In genomic region chr7:99392659-99393362, GRCh38 we compare ENCODE assay signal across 7 cellular contexts. TPM values are rescaled to one million over a fixed set of nuclear protein-coding genes. Genes with fewer than 3 reads are reported as not detected.
DNase-seq lines count a peak whose midpoint lies in the region; ATAC-seq, FAIRE-seq and TF ChIP-seq lines count a peak whose summit lies in the region.

No MANE protein-coding gene starts in this region.

- H3K4me3 ChIP-seq in H1 (ENCODE audit: extremely low read depth in 1 of 4, insufficient read depth in 2 of 4, low read depth in 3 of 4, low read length in 4 of 4) (peak overlapping the region; percentile 31 to 70 (median 62)), mucosa of rectum (ENCODE audit: low read length in 2 of 2) (peak overlapping the region; percentile 74 to 76)

- H3K56ac ChIP-seq in H1 (replicated peaks; ENCODE audit: insufficient read length, low read depth, low read length): peak overlapping the region; percentile 82

- H2BK12ac ChIP-seq in H1 (ENCODE audit: low read depth, low read length): 0 out of 2 replicates have a peak overlapping the region, but pooled peaks have one; percentile 27

- FAIRE-seq in H1 (lab: Jason Lieb, UNC): peak; percentile 24

- no peak overlapping the region for H2AK5ac ChIP-seq in H1 (ENCODE audit: low read depth, low read length)

- no peak overlapping the region for H3K23ac ChIP-seq in H1 (ENCODE audit: insufficient read length)

- H3K27me3 ChIP-seq in H1 (replicated peaks in 1 of 4; ENCODE audit: control insufficient read depth in 3 of 4, extremely low read depth in 1 of 4, insufficient read depth in 3 of 4, low read length in 3 of 4): no peaks in the 10 kb centered on the region
- H3K27me3 ChIP-seq in mucosa of rectum (ENCODE audit: control insufficient read depth in 2 of 2, insufficient read depth in 2 of 2, low read length in 2 of 2): no peaks in the 10 kb centered on the region

- no peak overlapping the region for H2BK15ac ChIP-seq in H1 (ENCODE audit: low read length)

- H4K8ac ChIP-seq in H1 (ENCODE audit: extremely low read depth, insufficient read depth, low read length): peak overlapping the region; percentile 81

- peak overlapping the region; percentile 18; the same call in 1 of the 2 replicates for H2AFZ ChIP-seq in H1 (ENCODE audit: low read length)

- no peak for TF ChIP-seq CTCF in H1 (IDR thresholded peaks at IDR 0.05; ENCODE audit: control extremely low read depth in 1 of 3, insufficient read depth in 1 of 3, low read depth in 1 of 3, low read length in 3 of 3)

- H4K20me1 ChIP-seq in H1 (replicated peaks in 1 of 2; ENCODE audit: control insufficient read depth in 1 of 2, insufficient read depth in 2 of 2, low read length in 2 of 2): peaks cover 8 to 13% of the 10 kb centered on the region in 2 experiments

- no peaks in the 10 kb centered on the region for H3K79me2 ChIP-seq in H1 (ENCODE audit: control insufficient read depth in 1 of 2, insufficient read depth in 2 of 2, low read length in 2 of 2)

- no peaks in the 10 kb centered on the region for H3K79me1 ChIP-seq in H1 (ENCODE audit: low read depth, low read length)

- peak overlapping the region; percentile 90 for H2BK5ac ChIP-seq in H1 (ENCODE audit: low read depth, low read length)

- H3K14ac ChIP-seq in H1 (ENCODE audit: insufficient read length): no peak overlapping the region

- H3K9ac ChIP-seq in H1 (replicated peaks in 1 of 4; ENCODE audit: extremely low read depth in 1 of 4, low read depth in 3 of 4, low read length in 3 of 4): peak overlapping the region in 2 of 4 experiments; percentile 61 to 62; a peak in 4 of 7 replicates
- peak overlapping the region; percentile 47 to 63 for H3K9ac ChIP-seq in mucosa of rectum (ENCODE audit: low read depth in 1 of 2, low read length in 2 of 2)

- H3K18ac ChIP-seq in H1 (ENCODE audit: extremely low read depth, low read length): peak overlapping the region; percentile 85

- peak overlapping the region; percentile 41 for H3K4ac ChIP-seq in H1 (replicated peaks; ENCODE audit: insufficient read length, low read depth, low read length)

- peak overlapping the region; percentile 6 for H4K5ac ChIP-seq in H1 (ENCODE audit: insufficient read length, low read depth, low read length)

- WGBS in H1 (ENCODE audit: extremely low coverage in 1 of 2, insufficient coverage in 1 of 2, insufficient read length in 1 of 2, insufficient replicate concordance in 2 of 2, low coverage in 1 of 2, low lambda C conversion rate in 2 of 2, missing lambda C conversion rate in 1 of 2), 2 experiments: 2% methylated on average over 53 of the region's 68 CpGs; no CpG with 5 or more reads in 1 of the 2 experiments

- TF ChIP-seq EP300 in H1 (IDR thresholded peaks at IDR 0.05; ENCODE audit: borderline replicate concordance in 1 of 2, low read depth in 2 of 2, low read length in 2 of 2): no peak

- CTCF ChIA-PET in H1 (lab: Charles Lee; ENCODE audit: partially characterized antibody): interaction anchor here (1.0 to 7.1 kb wide), 9 partner anchors 14 to 88 kb away, joined by 3 to 40 read pairs (median 5); partner anchors contain the start of gene BUD31

- no peak overlapping the region for H2BK120ac ChIP-seq in H1 (replicated peaks; ENCODE audit: low read depth, low read length)

- POLR2A ChIA-PET in H1 (lab: Charles Lee; ENCODE audit: partially characterized antibody): interaction anchor here (0.9 to 7.9 kb wide), 17 partner anchors 10 to 224 kb away, joined by 3 to 150 read pairs (median 6); partner anchors contain the start of genes ARPC1B, BUD31, CPSF4 and PDAP1

- H3K27ac ChIP-seq in H1 (ENCODE audit: low read depth, low read length) (peak overlapping the region; percentile 78), mucosa of rectum (ENCODE audit: low read depth in 2 of 2, low read length in 2 of 2) (peak overlapping the region; percentile 48 to 66)

- H3K4me1 ChIP-seq in H1 (replicated peaks in 1 of 4; ENCODE audit: control insufficient read depth in 3 of 4, insufficient read depth in 4 of 4, low read length in 3 of 4) (peaks cover 2 to 12% (median 5%) of the 10 kb centered on the region in 4 experiments; a peak in 6 of 7 replicates), mucosa of rectum (ENCODE audit: control insufficient read depth in 2 of 2, insufficient read depth in 2 of 2, low read length in 2 of 2) (peaks cover 16 to 19% of the 10 kb centered on the region in 2 donors)

- H3K4me2 ChIP-seq in H1 (ENCODE audit: insufficient read depth in 1 of 2, low read depth in 2 of 2, low read length in 2 of 2): peak overlapping the region; percentile 55 to 84

- H3K23me2 ChIP-seq in H1 (ENCODE audit: low read depth, low read length): peaks cover 4% of the 10 kb centered on the region; the same call in 1 of the 2 replicates

- H3K36me3 ChIP-seq in H1 (ENCODE audit: control insufficient read depth in 2 of 4, insufficient read depth in 4 of 4, low read length in 3 of 4) (peaks cover 11 to 55% (median 28%) of the 10 kb centered on the region in 4 experiments), mucosa of rectum (ENCODE audit: control insufficient read depth in 2 of 2, insufficient read depth in 2 of 2, low read length in 2 of 2) (peaks cover 51 to 59% of the 10 kb centered on the region in 2 donors)

- ATAC-seq in GM21529 (IDR thresholded peaks at IDR 0.05; ENCODE audit: unreplicated experiment): peak; percentile 57

- no peak for TF ChIP-seq RAD21 in H1 (IDR thresholded peaks at IDR 0.05 in 1 of 2, conservative IDR thresholded peaks at IDR 0.05 in 1 of 2; ENCODE audit: low read depth in 2 of 2, low read length in 2 of 2)

- peak overlapping the region; percentile 83 for H4K91ac ChIP-seq in H1 (replicated peaks; ENCODE audit: insufficient read length, low read length)

- DNase-seq in NCI-H2171 treated with DMSO at 0.1 percent for 48 hours (lab: John Stamatoyannopoulos, UW) (peak; percentile 87), H1 (ENCODE audit: low read depth in 1 of 2, low spot score in 2 of 2) (peak; percentile 61 to 91), GM19240 (ENCODE audit: insufficient read length, low spot score) (no peak)
- peak; percentile 60 to 63 for DNase-seq in activated CD8-positive, alpha-beta memory T cell treated with anti-CD3 and anti-CD28 coated beads for 4 hours (ENCODE audit: low read depth in 2 of 2)
- peak; percentile 58 to 68 for DNase-seq in stimulated activated CD8-positive, alpha-beta memory T cell treated with anti-CD3 and anti-CD28 coated beads, Interleukin-7, amount 100 ng/mL, for 48 hours (ENCODE audit: extremely low read depth in 1 of 2, low read depth in 1 of 2)

- H3K9me3 ChIP-seq in H1 (ENCODE audit: insufficient read depth in 2 of 2, low read depth in 1 of 2, low read length in 1 of 2): no peaks in the 10 kb centered on the region
- H3K9me3 ChIP-seq in mucosa of rectum (ENCODE audit: control insufficient read depth in 2 of 2, low read length in 2 of 2): no peaks in the 10 kb centered on the region

- TF ChIP-seq POLR2A in H1 (IDR thresholded peaks at IDR 0.05; ENCODE audit: control extremely low read depth in 1 of 2, low read depth in 2 of 2, low read length in 2 of 2): peak in 1 of 2 experiments; percentile 84; a peak in 1 of 3 replicates

- H2BK20ac ChIP-seq in H1 (ENCODE audit: low read length): no peak overlapping the region

RNA-seq across cellular contexts. Expression of gene PDAP1, which starts 15.6 kb away (rescaled TPM):
- 169 and 174 TPM in 2 replicates for total RNA-seq in H1 (2021; fragmentation: NEBNext Ultra II Directional; extraction: Animal tissue kit (Norgen Biotek cat#: 25700))
- polyA plus RNA-seq in H1 (2011; rRNA removed): 26.6 and 37.1 TPM in 2 replicates
- polyA plus RNA-seq in H1 (2011; cell fraction: cytosol; rRNA removed): 121 TPM
- polyA plus RNA-seq in H1 (2011; cell fraction: nucleus; rRNA removed): 34.9 TPM
- polyA plus RNA-seq in H1 (2012, experiment 1 of 2): 210 to 261 TPM (median 258 TPM) in 4 replicates
- 117 TPM for polyA plus RNA-seq in H1 (2012, experiment 2 of 2)
- 114 TPM for polyA plus RNA-seq in H1 (2013, experiment 1 of 2)
- polyA plus RNA-seq in H1 (2013, experiment 2 of 2): 125 TPM
- polyA minus RNA-seq in H1 (2011; rRNA and poly(A)+ RNA removed): 5.6 and 11.0 TPM in 2 replicates
- 30.0 TPM for polyA minus RNA-seq in H1 (2011; cell fraction: cytosol; rRNA and poly(A)+ RNA removed)
- polyA minus RNA-seq in H1 (2011; cell fraction: nucleus; rRNA and poly(A)+ RNA removed): 9.4 TPM

RNA-seq across cellular contexts. Expression of gene BUD31, which starts 16.0 kb away (rescaled TPM):
- 114 and 121 TPM in 2 replicates for total RNA-seq in H1 (2021; fragmentation: NEBNext Ultra II Directional; extraction: Animal tissue kit (Norgen Biotek cat#: 25700))
- 46.7 and 72.0 TPM in 2 replicates for polyA plus RNA-seq in H1 (2011; rRNA removed)
- polyA plus RNA-seq in H1 (2011; cell fraction: cytosol; rRNA removed): 65.3 TPM
- polyA plus RNA-seq in H1 (2011; cell fraction: nucleus; rRNA removed): 53.6 TPM
- 80.2 to 121 TPM (median 93.7 TPM) in 4 replicates for polyA plus RNA-seq in H1 (2012, experiment 1 of 2)
- polyA plus RNA-seq in H1 (2012, experiment 2 of 2): 53.6 TPM
- polyA plus RNA-seq in H1 (2013, experiment 1 of 2): 120 TPM
- 127 TPM for polyA plus RNA-seq in H1 (2013, experiment 2 of 2)
- polyA minus RNA-seq in H1 (2011; rRNA and poly(A)+ RNA removed): 18.5 and 23.9 TPM in 2 replicates
- 20.2 TPM for polyA minus RNA-seq in H1 (2011; cell fraction: cytosol; rRNA and poly(A)+ RNA removed)
- polyA minus RNA-seq in H1 (2011; cell fraction: nucleus; rRNA and poly(A)+ RNA removed): 20.8 TPM

RNA-seq across cellular contexts. Expression of gene ARPC1B, which starts 18.3 kb away (rescaled TPM):
- total RNA-seq in H1 (2021; fragmentation: NEBNext Ultra II Directional; extraction: Animal tissue kit (Norgen Biotek cat#: 25700)): 61.8 and 64.5 TPM in 2 replicates
- 115 and 165 TPM in 2 replicates for polyA plus RNA-seq in H1 (2011; rRNA removed)
- polyA plus RNA-seq in H1 (2011; cell fraction: cytosol; rRNA removed): 131 TPM
- polyA plus RNA-seq in H1 (2011; cell fraction: nucleus; rRNA removed): 118 TPM
- 92.2 to 133 TPM (median 114 TPM) in 4 replicates for polyA plus RNA-seq in H1 (2012, experiment 1 of 2)
- 70.9 TPM for polyA plus RNA-seq in H1 (2012, experiment 2 of 2)
- polyA plus RNA-seq in H1 (2013, experiment 1 of 2): 63.9 TPM
- 58.2 TPM for polyA plus RNA-seq in H1 (2013, experiment 2 of 2)
- 33.9 and 53.6 TPM in 2 replicates for polyA minus RNA-seq in H1 (2011; rRNA and poly(A)+ RNA removed)
- polyA minus RNA-seq in H1 (2011; cell fraction: cytosol; rRNA and poly(A)+ RNA removed): 42.2 TPM
- 46.0 TPM for polyA minus RNA-seq in H1 (2011; cell fraction: nucleus; rRNA and poly(A)+ RNA removed)

RNA-seq across cellular contexts. Expression of gene PTCD1, which starts 45.8 kb away (rescaled TPM):
- total RNA-seq in H1 (2021; fragmentation: NEBNext Ultra II Directional; extraction: Animal tissue kit (Norgen Biotek cat#: 25700)): 7.5 and 8.5 TPM in 2 replicates
- polyA plus RNA-seq in H1 (2011; rRNA removed): 7.6 and 9.6 TPM in 2 replicates
- 9.6 TPM for polyA plus RNA-seq in H1 (2011; cell fraction: cytosol; rRNA removed)
- 14.9 TPM for polyA plus RNA-seq in H1 (2011; cell fraction: nucleus; rRNA removed)
- polyA plus RNA-seq in H1 (2012, experiment 1 of 2): 8.4 to 9.8 TPM (median 9.2 TPM) in 4 replicates
- polyA plus RNA-seq in H1 (2012, experiment 2 of 2): 7.8 TPM
- 5.9 TPM for polyA plus RNA-seq in H1 (2013, experiment 1 of 2)
- polyA plus RNA-seq in H1 (2013, experiment 2 of 2): 5.8 TPM
- 7.4 and 7.9 TPM in 2 replicates for polyA minus RNA-seq in H1 (2011; rRNA and poly(A)+ RNA removed)
- polyA minus RNA-seq in H1 (2011; cell fraction: cytosol; rRNA and poly(A)+ RNA removed): 8.7 TPM
- 7.7 TPM for polyA minus RNA-seq in H1 (2011; cell fraction: nucleus; rRNA and poly(A)+ RNA removed)

RNA-seq across cellular contexts. Expression of gene CPSF4, which starts 45.9 kb away (rescaled TPM):
- 74.8 and 77.5 TPM in 2 replicates for total RNA-seq in H1 (2021; fragmentation: NEBNext Ultra II Directional; extraction: Animal tissue kit (Norgen Biotek cat#: 25700))
- 103 and 156 TPM in 2 replicates for polyA plus RNA-seq in H1 (2011; rRNA removed)
- 114 TPM for polyA plus RNA-seq in H1 (2011; cell fraction: cytosol; rRNA removed)
- 301 TPM for polyA plus RNA-seq in H1 (2011; cell fraction: nucleus; rRNA removed)
- 66.8 to 95.4 TPM (median 80.9 TPM) in 4 replicates for polyA plus RNA-seq in H1 (2012, experiment 1 of 2)
- polyA plus RNA-seq in H1 (2012, experiment 2 of 2): 75.9 TPM
- 46.9 TPM for polyA plus RNA-seq in H1 (2013, experiment 1 of 2)
- 42.5 TPM for polyA plus RNA-seq in H1 (2013, experiment 2 of 2)
- 105 and 116 TPM in 2 replicates for polyA minus RNA-seq in H1 (2011; rRNA and poly(A)+ RNA removed)
- polyA minus RNA-seq in H1 (2011; cell fraction: cytosol; rRNA and poly(A)+ RNA removed): 59.0 TPM
- 86.4 TPM for polyA minus RNA-seq in H1 (2011; cell fraction: nucleus; rRNA and poly(A)+ RNA removed)
